ENCODE assay signal across 8 cellular contexts in the genomic region with DNA sequence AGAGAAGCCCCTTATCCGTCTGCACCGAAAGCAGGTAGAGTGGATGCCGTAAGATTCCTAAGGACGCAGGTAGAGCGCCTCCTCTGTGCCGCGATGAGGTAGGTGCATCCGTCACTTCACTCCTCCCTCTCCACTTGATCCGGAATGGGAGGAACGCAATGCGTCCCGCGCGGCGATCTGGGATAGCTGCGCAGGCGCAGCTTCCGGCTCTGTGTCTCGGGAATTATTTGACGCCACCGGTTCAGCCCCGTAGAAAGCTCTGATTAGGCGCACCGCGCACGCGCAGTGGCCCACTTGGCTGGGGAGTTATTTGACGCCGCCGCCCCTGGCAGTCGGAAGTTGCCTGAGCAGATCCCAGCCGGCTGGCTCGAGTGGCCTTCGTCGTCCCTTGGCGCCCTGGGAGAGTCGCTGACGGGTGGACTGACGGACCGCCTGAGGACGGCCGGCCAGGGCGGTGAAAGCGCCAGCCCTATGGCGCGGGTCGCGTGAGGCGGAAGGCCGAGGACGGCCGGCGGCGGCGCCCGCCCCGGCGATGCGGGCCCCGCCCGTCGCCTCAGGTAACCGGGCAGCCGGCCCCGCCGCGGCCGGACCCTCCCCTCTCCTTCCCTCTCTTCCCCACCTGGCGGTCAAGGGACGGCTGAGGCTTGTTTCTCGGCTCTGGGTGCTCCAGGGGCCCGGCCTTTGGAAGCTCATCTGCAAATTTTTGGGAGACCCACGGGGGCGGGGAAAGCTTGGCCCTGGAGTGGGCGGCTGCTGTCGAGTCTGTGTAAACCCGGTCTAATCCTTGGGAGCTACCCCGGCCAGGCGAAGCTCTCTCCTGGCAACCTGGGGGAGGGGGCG. TPM values are rescaled to one million over a fixed set of nuclear protein-coding genes. Genes with fewer than 3 reads are reported as not detected.
DNase-seq lines count a peak whose midpoint lies in the region; ATAC-seq and TF ChIP-seq lines count a peak whose summit lies in the region.

Gene RALGAPB (plus strand): TSS at position 331 of the 840 bp plus-strand sequence. CDS start 15,590 bp downstream, outside the sequence.

- BruUV-seq in mammary epithelial cell (replicated peaks; lab: Mats Ljungman, UMichigan), result no TSS peak

- H3K9ac ChIP-seq in mammary epithelial cell (ENCODE audit: insufficient read depth, low read length) (peak within 1 kb of the TSS; percentile 72), skeletal muscle tissue (ENCODE audit: low read depth in 1 of 3, low read length in 3 of 3) (peak within 1 kb of the TSS; percentile 77 to 91 (median 78))

- POLR2A ChIA-PET in AG04450 (lab: Yijun Ruan, JAX), result interaction anchor here (0.6 to 1.7 kb wide), 5 partner anchors 20 to 416 kb away, joined by 4 to 15 read pairs (median 4); partner anchors contain the start of gene SNHG17

- H3K79me2 ChIP-seq in mammary epithelial cell (ENCODE audit: insufficient read depth, low read length), result peaks cover 49% of the 10 kb centered on the region

- intact Hi-C loops in mammary epithelial cell (cut with micrococcal nuclease), result loop anchor here (1.0 to 2.0 kb wide), 3 partner anchors 26 to 133 kb away; partner anchors contain the start of gene SNHG17

- no peaks in the 10 kb centered on the region for H3K36me3 ChIP-seq in mammary epithelial cell (ENCODE audit: insufficient read depth, low read length)
- H3K36me3 ChIP-seq in skeletal muscle tissue (ENCODE audit: control insufficient read depth in 3 of 3, insufficient read depth in 3 of 3, low read length in 3 of 3), result no peaks in the 10 kb centered on the region

- CTCF ChIA-PET in AG04450 (lab: Charles Lee), result interaction anchor here (1.0 to 3.2 kb wide), 9 partner anchors 13 to 83 kb away, joined by 3 to 16 read pairs (median 4); partner anchors contain the start of gene SNHG17
- CTCF ChIA-PET in mammary epithelial cell (lab: Charles Lee; ENCODE audit: low non-redundant PET), result interaction anchor here (0.6 to 0.7 kb wide), 2 partner anchors 26 to 109 kb away, joined by 3 to 4 read pairs; no protein-coding TSS in a partner anchor

- H3K27me3 ChIP-seq in AG04450 (ENCODE audit: control insufficient read depth, insufficient read depth, low read length), result no peaks in the 10 kb centered on the region
- H3K27me3 ChIP-seq in mammary epithelial cell (ENCODE audit: insufficient read depth, low read length), result no peaks in the 10 kb centered on the region
- no peaks in the 10 kb centered on the region for H3K27me3 ChIP-seq in skeletal muscle tissue (ENCODE audit: control insufficient read depth in 3 of 3, insufficient read depth in 3 of 3, low read length in 3 of 3)

- H4K20me1 ChIP-seq in mammary epithelial cell (ENCODE audit: insufficient read depth, low read length), result peaks cover 3% of the 10 kb centered on the region

- dilution Hi-C loops in mammary epithelial cell (cut with HindIII; ENCODE audit: low sequenced_read_pairs), result no loop called here

- H3K4me3 ChIP-seq in AG04450 (ENCODE audit: low read depth, low read length) (peak within 1 kb of the TSS; percentile 80), mammary epithelial cell (replicated peaks in 1 of 3; ENCODE audit: insufficient read depth in 1 of 3, low read depth in 2 of 3, low read length in 3 of 3) (peak within 1 kb of the TSS; percentile 69 to 96 (median 89)), iPS-18c (ENCODE audit: insufficient read depth, low read depth, low read length) (peak within 1 kb of the TSS; percentile 84), skeletal muscle tissue (ENCODE audit: low read length in 3 of 3) (peak within 1 kb of the TSS; percentile 69 to 98 (median 95))

- peak; percentile 52 for TF ChIP-seq CTCF in AG04450 (IDR thresholded peaks at IDR 0.05; ENCODE audit: low read depth, low read length)
- TF ChIP-seq CTCF in VCaP (conservative IDR thresholded peaks at IDR 0.05), result peak; percentile 58
- peak in 1 of 2 donors; percentile 66 for TF ChIP-seq CTCF in mammary epithelial cell (conservative IDR thresholded peaks at IDR 0.05 in 1 of 2, IDR thresholded peaks at IDR 0.05 in 1 of 2; ENCODE audit: extremely low read depth in 1 of 2, insufficient read depth in 1 of 2, low read depth in 1 of 2, low read length in 2 of 2)

- H3K27ac ChIP-seq in AG04450 (ENCODE audit: low read depth, low read length), result peak within 1 kb of the TSS; percentile 61
- H3K27ac ChIP-seq in VCaP, result peak within 1 kb of the TSS; percentile 87
- H3K27ac ChIP-seq in mammary epithelial cell (ENCODE audit: insufficient read depth, low read depth, low read length), result peak within 1 kb of the TSS; percentile 77
- H3K27ac ChIP-seq in skeletal muscle tissue (ENCODE audit: low read depth, low read length), result peak within 1 kb of the TSS; percentile 45

- H3K9me3 ChIP-seq in AG04450 (ENCODE audit: control insufficient read depth, insufficient read depth, low read length) (no peaks in the 10 kb centered on the region; the same call in 1 of the 2 replicates), mammary epithelial cell (replicated peaks; ENCODE audit: insufficient read depth, low read length) (no peaks in the 10 kb centered on the region), iPS-18c (ENCODE audit: control insufficient read depth, insufficient read depth, low read length) (no peaks in the 10 kb centered on the region), skeletal muscle tissue (ENCODE audit: control insufficient read depth in 3 of 3, low read length in 3 of 3) (peaks cover 0 to 2% (median 0%) of the 10 kb centered on the region in 3 donors)

- H3K4me1 ChIP-seq in mammary epithelial cell (ENCODE audit: insufficient read depth, low read length) (peaks cover 15% of the 10 kb centered on the region), skeletal muscle tissue (ENCODE audit: control insufficient read depth in 3 of 3, insufficient read depth in 3 of 3, low read length in 3 of 3) (peaks cover 11 to 30% (median 17%) of the 10 kb centered on the region in 3 donors)

- in situ Hi-C loops in mammary epithelial cell (cut with MboI; ENCODE audit: low sequenced_read_pairs in 2 of 2), result no loop called here

- peak; percentile 94 for DNase-seq in AG04450 (ENCODE audit: low read depth, low spot score)
- peak; percentile 96 for DNase-seq in NCI-H2196 treated with DMSO at 0.1 percent for 48 hours (lab: John Stamatoyannopoulos, UW; ENCODE audit: unreplicated experiment)
- peak; percentile 99 for DNase-seq in mammary epithelial cell

- H2AFZ ChIP-seq in mammary epithelial cell (ENCODE audit: low read depth, low read length), result peak within 1 kb of the TSS; percentile 94

- peak within 1 kb of the TSS; percentile 84 for H3K4me2 ChIP-seq in mammary epithelial cell (ENCODE audit: insufficient read depth, low read depth, low read length)

- 2% methylated on average over 14 of the region's 80 CpGs for WGBS in mammary epithelial cell (ENCODE audit: low coverage, missing lambda C conversion rate)

- ATAC-seq in GM18873 (IDR thresholded peaks at IDR 0.05; ENCODE audit: low FRiP score, unreplicated experiment) (peak; percentile 75), HG03139 (IDR thresholded peaks at IDR 0.05; ENCODE audit: unreplicated experiment) (peak; percentile 95)

RNA-seq across cellular contexts. Expression of gene RALGAPB, which starts in this region (rescaled TPM):
- 24.1 and 30.1 TPM in 2 replicates for polyA plus RNA-seq in AG04450 (2011; rRNA removed)
- 32.5 and 43.0 TPM in 2 replicates for polyA minus RNA-seq in AG04450 (2011; rRNA and poly(A)+ RNA removed)
- total RNA-seq in mammary epithelial cell, result 10 to 100 TPM; 42.3 to 54.7 TPM
- polyA plus RNA-seq in mammary epithelial cell, result 13.2 TPM
- 26.8 TPM for polyA minus RNA-seq in mammary epithelial cell
- total RNA-seq in skeletal muscle tissue, result 23.0 TPM

Comparison
In these comparisons a context has a peak if more than half of its experiments do, and no peak if none do; other contexts are left out.
1. Peak in every context shown above with its lines: DNase-seq, ATAC-seq, H3K4me3 ChIP-seq and H3K27ac ChIP-seq.